In genomic region chr22:28620244-28620922, GRCh38 we compare ENCODE assay signal across 14 cellular contexts.
"Had no signal": no experiment of that assay in that cellular context is flagged by ENCODE, and none has a peak within 500 bp of the region (broad histone marks: within the 10 kb centered on the region; RNA-seq: fewer than 3 reads in every experiment).

No MANE protein-coding gene starts in this region.

- H3K4me3 Mint-ChIP-seq: activated CD4-positive, alpha-beta memory T cell treated with anti-CD3 and anti-CD28 coated beads, Interleukin-2, amount 10 ng/mL, durations not matched to agents 7 days and 5 days; activated naive CD8-positive, alpha-beta T cell had no signal

- H3K9me3 ChIP-seq: breast epithelium, right atrium auricular region, tibial artery had no signal

- H3K27ac Mint-ChIP-seq: activated CD4-positive, alpha-beta memory T cell treated with anti-CD3 and anti-CD28 coated beads, Interleukin-2, amount 10 ng/mL, durations not matched to agents 7 days and 5 days; activated naive CD8-positive, alpha-beta T cell had no signal

- H3K4me1 ChIP-seq: breast epithelium, right atrium auricular region, tibial artery had no signal

- DNase-seq: activated CD4-positive, alpha-beta memory T cell treated with anti-CD3 and anti-CD28 coated beads, Interleukin-2, amount 10 ng/mL, durations not matched to agents 7 days and 5 days; activated gamma-delta T cell; activated T-cell treated with anti-CD3 and anti-CD28 coated beads, Interleukin-2, amount 50 U/mL, for 48 hours; anterior cingulate cortex; glutamatergic neuron; stimulated activated naive CD4-positive, alpha-beta T cell treated with Interleukin-2 at 50 U/mL for 16 hours; T-helper 1 cell; tibial artery had no signal

- H3K4me1 Mint-ChIP-seq: activated CD4-positive, alpha-beta memory T cell treated with anti-CD3 and anti-CD28 coated beads, Interleukin-2, amount 10 ng/mL, durations not matched to agents 7 days and 5 days had no signal

- ATAC-seq: left lobe of liver had no signal

- H3K36me3 Mint-ChIP-seq: activated naive CD8-positive, alpha-beta T cell had no signal

- H3K9me3 Mint-ChIP-seq: activated CD4-positive, alpha-beta memory T cell treated with anti-CD3 and anti-CD28 coated beads, Interleukin-2, amount 10 ng/mL, durations not matched to agents 7 days and 5 days had no signal

- H3K27me3 ChIP-seq: breast epithelium, right atrium auricular region, tibial artery had no signal

- H3K4me3 ChIP-seq: breast epithelium, right atrium auricular region, SK-N-MC, tibial artery had no signal

- H3K27ac ChIP-seq: breast epithelium, right atrium auricular region, tibial artery, VCaP had no signal

- H3K36me3 ChIP-seq: breast epithelium, right atrium auricular region had no signal
